Comparison of ENCODE assay signal across 29 cellular contexts in genomic region chr4:165709526-165709925, GRCh38.
DNase-seq lines count a peak whose midpoint lies in the region; ATAC-seq, FAIRE-seq and TF ChIP-seq lines count a peak whose summit lies in the region.
"Had no signal": no experiment of that assay in that cellular context is flagged by ENCODE, and none has a peak within 500 bp of the region (broad histone marks: within the 10 kb centered on the region; RNA-seq: fewer than 3 reads in every experiment).

No MANE protein-coding gene starts in this region.

- no peak overlapping the region for H2AFZ ChIP-seq in osteoblast (ENCODE audit: low read length)

- no peak for FAIRE-seq in GM12891 (lab: Jason Lieb, UNC)
- FAIRE-seq: colon, GM18507, HTR-8/SVneo had no signal

- no peaks in the 10 kb centered on the region for H3K36me3 Mint-ChIP-seq in natural killer cell treated with Interleukin-12 subunit alpha and Interleukin-12 subunit beta and Interleukin-15 and Interleukin-18, amount 100 ng/mL, for 72 hours
- H3K36me3 Mint-ChIP-seq: brain; naive thymus-derived CD4-positive, alpha-beta T cell had no signal

- no peaks in the 10 kb centered on the region for H3K79me2 ChIP-seq in osteoblast (ENCODE audit: insufficient read depth, low read length)

- intact Hi-C loops in right cardiac atrium (cut with DNase I), result no loop called here
- intact Hi-C loops in transverse colon (cut with DNase I; ENCODE audit: low total_unique reads), result no loop called here

- H3K27me3 ChIP-seq in adipocyte (replicated peaks; ENCODE audit: control insufficient read depth, insufficient read depth, low read length), result no peaks in the 10 kb centered on the region
- no peaks in the 10 kb centered on the region for H3K27me3 ChIP-seq in right cardiac atrium (ENCODE audit: control insufficient read depth, insufficient read depth)
- H3K27me3 ChIP-seq in osteoblast (ENCODE audit: insufficient read depth, low read length), result no peaks in the 10 kb centered on the region
- no peaks in the 10 kb centered on the region for H3K27me3 ChIP-seq in transverse colon
- H3K27me3 ChIP-seq: BLaER1 treated with 17β-estradiol and CSF1 and Interleukin-3, amounts not matched to agents 10 nM and 100 nM; heart right ventricle; MG63; spleen; tibial nerve had no signal

- DNase-seq in D341Med (ENCODE audit: low spot score), result peak; percentile 21
- DNase-seq in adipocyte (ENCODE audit: low read depth), result no peak
- DNase-seq in right cardiac atrium, result peak; percentile 19 to 63 (median 53)
- peak; percentile 0 for DNase-seq in osteoblast (ENCODE audit: insufficient read length, low spot score, missing footprints)
- DNase-seq in GM12891 (ENCODE audit: insufficient read length, low spot score), result no peak
- no peak for DNase-seq in transverse colon
- DNase-seq in natural killer cell treated with Interleukin-12 subunit alpha and Interleukin-12 subunit beta and Interleukin-15 and Interleukin-18, amount 100 ng/mL, for 72 hours (ENCODE audit: low spot score), result no peak
- DNase-seq: activated CD4-positive, alpha-beta T cell treated with anti-CD3 and anti-CD28 coated beads, Interleukin-2, amount 10 ng/mL, durations not matched to agents 24 days and 14 days; activated T-cell treated with anti-CD3 and anti-CD28 coated beads, Interleukin-2, amount 50 U/mL, for 4 hours; DMS79 treated with DMSO at 0.1 percent for 48 hours; effector CD4-positive, alpha-beta T cell; GF-D8; heart right ventricle; KG1; MG63; midbrain; naive thymus-derived CD4-positive, alpha-beta T cell; NCI-H2081 treated with DMSO at 0.1 percent for 48 hours; spleen; WERI-Rb-1 had no signal

- H3K4me1 Mint-ChIP-seq in natural killer cell treated with Interleukin-12 subunit alpha and Interleukin-12 subunit beta and Interleukin-15 and Interleukin-18, amount 100 ng/mL, for 72 hours (ENCODE audit: low read depth in 2 of 2), result no peaks in the 10 kb centered on the region
- H3K4me1 Mint-ChIP-seq: activated CD4-positive, alpha-beta T cell treated with anti-CD3 and anti-CD28 coated beads, Interleukin-2, amount 10 ng/mL, durations not matched to agents 24 days and 14 days; brain; naive thymus-derived CD4-positive, alpha-beta T cell had no signal

- in situ Hi-C loops in transverse colon (cut with MboI; ENCODE audit: low pct_ligation_motif_present in 1 of 4, low pct_unique_long_range_greater_than_20kb in 1 of 4, low sequenced_read_pairs in 3 of 4), result no loop called here

- H3K4me3 ChIP-seq in adipocyte (ENCODE audit: low read length) (peak overlapping the region; percentile 24), right cardiac atrium (ENCODE audit: low read length) (no peak overlapping the region), osteoblast (ENCODE audit: insufficient read depth, low read length) (no peak overlapping the region), transverse colon (no peak overlapping the region)
- H3K4me3 ChIP-seq: BLaER1 treated with 17β-estradiol and CSF1 and Interleukin-3, amounts not matched to agents 10 nM and 100 nM; heart right ventricle; MG63; spleen; tibial nerve had no signal

- H3K4me2 ChIP-seq in osteoblast (ENCODE audit: insufficient read depth, low read length), result no peak overlapping the region
- H3K4me2 ChIP-seq: BLaER1 treated with 17β-estradiol and CSF1 and Interleukin-3, amounts not matched to agents 10 nM and 100 nM had no signal

- no peak overlapping the region for H3K4me3 Mint-ChIP-seq in natural killer cell treated with Interleukin-12 subunit alpha and Interleukin-12 subunit beta and Interleukin-15 and Interleukin-18, amount 100 ng/mL, for 72 hours
- H3K4me3 Mint-ChIP-seq: activated CD4-positive, alpha-beta T cell treated with anti-CD3 and anti-CD28 coated beads, Interleukin-2, amount 10 ng/mL, durations not matched to agents 24 days and 14 days; activated T-cell treated with anti-CD3 and anti-CD28 coated beads, Interleukin-2, amount 50 U/mL, for 4 hours; brain; naive thymus-derived CD4-positive, alpha-beta T cell; T-helper 2 cell treated with Interferon-gamma antibody and Interleukin-4, amounts not matched to agents 5 μg/mL and 100 μg/mL, for 36 hours had no signal

- TF ChIP-seq POLR2A in GM12891 (IDR thresholded peaks at IDR 0.05; ENCODE audit: low read depth, low read length) (no peak), transverse colon (IDR thresholded peaks at IDR 0.05) (no peak)

- H3K27me3 Mint-ChIP-seq in natural killer cell treated with Interleukin-12 subunit alpha and Interleukin-12 subunit beta and Interleukin-15 and Interleukin-18, amount 100 ng/mL, for 72 hours, result no peaks in the 10 kb centered on the region
- H3K27me3 Mint-ChIP-seq: activated CD4-positive, alpha-beta T cell treated with anti-CD3 and anti-CD28 coated beads, Interleukin-2, amount 10 ng/mL, durations not matched to agents 24 days and 14 days had no signal

- H3K4me1 ChIP-seq in adipocyte (ENCODE audit: control insufficient read depth, insufficient read depth, low read length), result peaks cover 17% of the 10 kb centered on the region
- H3K4me1 ChIP-seq in right cardiac atrium (ENCODE audit: control insufficient read depth, insufficient read depth, low read length), result no peaks in the 10 kb centered on the region
- no peaks in the 10 kb centered on the region for H3K4me1 ChIP-seq in osteoblast (ENCODE audit: insufficient read depth, low read length)
- no peaks in the 10 kb centered on the region for H3K4me1 ChIP-seq in transverse colon
- H3K4me1 ChIP-seq: BLaER1 treated with 17β-estradiol and CSF1 and Interleukin-3, amounts not matched to agents 10 nM and 100 nM; heart right ventricle; spleen had no signal

- ATAC-seq in right cardiac atrium (peak in 1 of 2 donors; percentile 41), HG03460 (IDR thresholded peaks at IDR 0.05; ENCODE audit: unreplicated experiment) (no peak)
- ATAC-seq in natural killer cell treated with Interleukin-12 subunit alpha and Interleukin-12 subunit beta and Interleukin-15 and Interleukin-18, amount 100 ng/mL, for 72 hours, result no peak
- ATAC-seq: activated T-cell treated with anti-CD3 and anti-CD28 coated beads, Interleukin-2, amount 50 U/mL, for 4 hours; naive thymus-derived CD4-positive, alpha-beta T cell had no signal

- no peaks in the 10 kb centered on the region for H3K9me3 Mint-ChIP-seq in natural killer cell treated with Interleukin-12 subunit alpha and Interleukin-12 subunit beta and Interleukin-15 and Interleukin-18, amount 100 ng/mL, for 72 hours
- H3K9me3 Mint-ChIP-seq: activated CD4-positive, alpha-beta T cell treated with anti-CD3 and anti-CD28 coated beads, Interleukin-2, amount 10 ng/mL, durations not matched to agents 24 days and 14 days; brain; T-helper 2 cell treated with Interferon-gamma antibody and Interleukin-4, amounts not matched to agents 5 μg/mL and 100 μg/mL, for 36 hours had no signal

- 84% methylated on average over 7 of the region's 7 CpGs for WGBS in right cardiac atrium
- 85 to 92% methylated on average over 2 to 7 of the region's 7 CpGs for WGBS in transverse colon (ENCODE audit: low coverage in 1 of 2), 2 donors

- H3K27ac ChIP-seq in right cardiac atrium (ENCODE audit: low read length), result no peak overlapping the region
- no peak overlapping the region for H3K27ac ChIP-seq in osteoblast (ENCODE audit: low read depth, low read length)
- no peak overlapping the region for H3K27ac ChIP-seq in transverse colon
- H3K27ac ChIP-seq: BLaER1 treated with 17β-estradiol and CSF1 and Interleukin-3, amounts not matched to agents 10 nM and 100 nM; spleen; tibial nerve; WERI-Rb-1 had no signal

- H4K20me1 ChIP-seq in osteoblast (ENCODE audit: insufficient read depth, low read length), result no peaks in the 10 kb centered on the region
- H4K20me1 ChIP-seq: BLaER1 treated with 17β-estradiol and CSF1 and Interleukin-3, amounts not matched to agents 10 nM and 100 nM had no signal

- TF ChIP-seq EP300 in transverse colon (IDR thresholded peaks at IDR 0.05; ENCODE audit: low read depth), result no peak

- no peaks in the 10 kb centered on the region for H3K36me3 ChIP-seq in adipocyte (ENCODE audit: control insufficient read depth, insufficient read depth, low read length, severe bottlenecking)
- H3K36me3 ChIP-seq in osteoblast (ENCODE audit: insufficient read depth, low read length), result no peaks in the 10 kb centered on the region
- H3K36me3 ChIP-seq in transverse colon, result no peaks in the 10 kb centered on the region
- H3K36me3 ChIP-seq: BLaER1 treated with 17β-estradiol and CSF1 and Interleukin-3, amounts not matched to agents 10 nM and 100 nM; heart right ventricle; MG63; spleen; tibial nerve; WERI-Rb-1 had no signal

- H3K9ac ChIP-seq in adipocyte (ENCODE audit: low read length), result no peak overlapping the region
- H3K9ac ChIP-seq: BLaER1 treated with 17β-estradiol and CSF1 and Interleukin-3, amounts not matched to agents 10 nM and 100 nM had no signal

- H3K9me3 ChIP-seq in adipocyte (ENCODE audit: control insufficient read depth, low read length) (no peaks in the 10 kb centered on the region), right cardiac atrium (ENCODE audit: control insufficient read depth, low read length) (no peaks in the 10 kb centered on the region), osteoblast (ENCODE audit: low read depth, low read length) (no peaks in the 10 kb centered on the region), transverse colon (no peaks in the 10 kb centered on the region)
- H3K9me3 ChIP-seq: BLaER1 treated with 17β-estradiol and CSF1 and Interleukin-3, amounts not matched to agents 10 nM and 100 nM; Caco-2; heart right ventricle; MG63; spleen; tibial nerve had no signal

- no peak overlapping the region for H3K27ac Mint-ChIP-seq in natural killer cell treated with Interleukin-12 subunit alpha and Interleukin-12 subunit beta and Interleukin-15 and Interleukin-18, amount 100 ng/mL, for 72 hours
- H3K27ac Mint-ChIP-seq: activated CD4-positive, alpha-beta T cell treated with anti-CD3 and anti-CD28 coated beads, Interleukin-2, amount 10 ng/mL, durations not matched to agents 24 days and 14 days; brain; naive thymus-derived CD4-positive, alpha-beta T cell; T-helper 2 cell treated with Interferon-gamma antibody and Interleukin-4, amounts not matched to agents 5 μg/mL and 100 μg/mL, for 36 hours had no signal

- TF ChIP-seq CTCF in osteoblast (IDR thresholded peaks at IDR 0.05; ENCODE audit: extremely low read depth, low read depth, low read length) (no peak), transverse colon (IDR thresholded peaks at IDR 0.05) (no peak)

TF ChIP-seq in GM12891, 5 proteins besides CTCF, POLR2A, EP300 and RAD21:
- TF ChIP-seq PAX5 (IDR thresholded peaks at IDR 0.05; ENCODE audit: insufficient read depth, low read length, severe bottlenecking) (no peak), POLR2AphosphoS5 (IDR thresholded peaks at IDR 0.05; ENCODE audit: low read depth, low read length) (no peak), TAF1 (IDR thresholded peaks at IDR 0.05; ENCODE audit: low read depth, low read length) (no peak), POU2F2 (IDR thresholded peaks at IDR 0.05; ENCODE audit: low read depth, low read length) (no peak), SPI1 (IDR thresholded peaks at IDR 0.05; ENCODE audit: low read depth, low read length) (no peak)

Comparison
In these comparisons a context has a peak if more than half of its experiments do, and no peak if none do; other contexts are left out.
1. DNase-seq: peak in D341Med (single experiment), right cardiac atrium (3 of 3) and osteoblast (single experiment); none in adipocyte (single experiment), GM12891 (single experiment), transverse colon (single experiment) and natural killer cell treated with Interleukin-12 subunit alpha and Interleukin-12 subunit beta and Interleukin-15 and Interleukin-18, amount 100 ng/mL, for 72 hours (single experiment).